In the genomic region with DNA sequence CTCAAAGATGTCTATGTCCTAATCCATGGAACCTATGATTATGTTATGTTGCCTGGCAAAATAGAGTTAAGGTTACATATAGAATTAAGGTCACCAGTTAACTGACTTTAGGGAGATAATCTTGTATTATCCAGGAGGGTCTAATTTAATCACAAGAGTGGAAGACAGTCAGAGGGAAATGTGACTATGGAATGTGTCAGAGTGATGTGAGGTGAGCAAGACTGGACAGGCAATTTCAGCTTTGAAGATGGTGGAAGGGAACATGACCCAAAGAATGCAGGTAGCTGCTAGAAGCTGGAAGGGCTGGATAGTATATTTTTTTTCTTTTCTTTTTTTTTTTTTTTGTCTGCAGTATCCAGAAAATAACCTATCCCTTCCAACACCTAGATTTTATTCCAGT, we compare ENCODE assay signal across 36 cellular contexts.
"Had no signal": no experiment of that assay in that cellular context is flagged by ENCODE, and none has a peak within 500 bp of the region (broad histone marks: within the 10 kb centered on the region; RNA-seq: fewer than 3 reads in every experiment).

No MANE protein-coding gene starts in this region.

- ATAC-seq: activated CD8-positive, alpha-beta T cell treated with anti-CD3 and anti-CD28 coated beads for 36 hours; activated naive CD4-positive, alpha-beta T cell treated with anti-CD3 and anti-CD28 coated beads, Interleukin-2, amount 50 U/mL, for 72 hours; activated T-cell treated with anti-CD3 and anti-CD28 coated beads, Interleukin-2, amount 50 U/mL, for 4 hours; activated T-cell treated with anti-CD3 and anti-CD28 coated beads, Interleukin-2, amount 50 U/mL, for 72 hours; activated T-helper 17 cell treated with anti-CD3 and anti-CD28 coated beads, Interleukin-2, amount 50 U/mL, for 72 hours; body of pancreas had no signal

- H3K4me1 ChIP-seq: adrenal gland, breast epithelium had no signal

- H3K27ac ChIP-seq: adrenal gland, body of pancreas, brain microvascular endothelial cell, breast epithelium, cardiac muscle cell, VCaP had no signal

- H3K36me3 ChIP-seq: adrenal gland, brain microvascular endothelial cell, breast epithelium, cardiac muscle cell had no signal

- DNase-seq: activated B cell treated with CpG ODN at 0.5 μM for 24 hours; activated CD4-positive, alpha-beta memory T cell treated with anti-CD3 and anti-CD28 coated beads for 36 hours; activated CD4-positive, alpha-beta T cell treated with anti-CD3 and anti-CD28 coated beads for 4 hours; activated CD4-positive, alpha-beta T cell treated with anti-CD3 and anti-CD28 coated beads, Interleukin-2, amount 10 ng/mL, durations not matched to agents 24 days and 14 days; activated CD4-positive, alpha-beta T cell treated with anti-CD3 and anti-CD28 coated beads, Interleukin-2, amount 50 U/mL, for 1 hour; activated CD4-positive, alpha-beta T cell treated with anti-CD3 and anti-CD28 coated beads, Interleukin-2, amount 50 U/mL, for 4 hours; activated CD4-positive, CD25-positive, alpha-beta regulatory T cell treated with anti-CD3 and anti-CD28 coated beads, Interleukin-2, amount 50 U/mL, for 72 hours; activated CD8-positive, alpha-beta memory T cell treated with anti-CD3 and anti-CD28 coated beads, Interleukin-2, amount 50 U/mL, for 4 hours; activated CD8-positive, alpha-beta T cell treated with anti-CD3 and anti-CD28 coated beads for 36 hours; activated effector memory CD4-positive, alpha-beta T cell treated with anti-CD3 and anti-CD28 coated beads, Interleukin-2, amount 50 U/mL, for 16 hours; activated gamma-delta T cell treated with Interleukin-2 at 50 U/mL for 16 hours; activated naive CD4-positive, alpha-beta T cell; activated naive CD4-positive, alpha-beta T cell treated with anti-CD3 and anti-CD28 coated beads for 36 hours; activated naive CD4-positive, alpha-beta T cell treated with anti-CD3 and anti-CD28 coated beads, Interleukin-2, amount 50 U/mL, for 16 hours; activated naive CD8-positive, alpha-beta T cell treated with anti-CD3 and anti-CD28 coated beads for 36 hours; activated T-cell treated with anti-CD3 and anti-CD28 coated beads for 4 hours; activated T-cell treated with anti-CD3 and anti-CD28 coated beads, Interleukin-2, amount 50 U/mL, for 1 hour; activated T-cell treated with anti-CD3 and anti-CD28 coated beads, Interleukin-2, amount 50 U/mL, for 4 hours; activated T-cell treated with anti-CD3 and anti-CD28 coated beads, Interleukin-2, amount 50 U/mL, for 72 hours; adrenal gland; amniotic stem cell; aorta; body of pancreas; brain microvascular endothelial cell; caudate nucleus; cerebellar nuclear complex; T-helper 1 cell; T-helper 2 cell; T-helper 9 cell had no signal

- H3K27me3 ChIP-seq: adrenal gland, body of pancreas, brain microvascular endothelial cell, breast epithelium, cardiac muscle cell had no signal

- FAIRE-seq: astrocyte, TTC549 had no signal

- H3K4me3 ChIP-seq: adrenal gland, body of pancreas, breast epithelium, cardiac muscle cell had no signal
